Comparison of ENCODE assay signal across 16 cellular contexts in genomic region chr2:27073782-27074181, GRCh38. TPM values are rescaled to one million over a fixed set of nuclear protein-coding genes. Genes with fewer than 3 reads are reported as not detected.
DNase-seq lines count a peak whose midpoint lies in the region; ATAC-seq lines count a peak whose summit lies in the region.
"Had no signal": no experiment of that assay in that cellular context is flagged by ENCODE, and none has a peak within 500 bp of the region (broad histone marks: within the 10 kb centered on the region; RNA-seq: fewer than 3 reads in every experiment).

No MANE protein-coding gene starts in this region.

- H3K27me3 ChIP-seq in mucosa of rectum (ENCODE audit: control insufficient read depth in 2 of 2, insufficient read depth in 2 of 2, low read length in 2 of 2) (no peaks in the 10 kb centered on the region), thymus (ENCODE audit: control insufficient read depth, insufficient read depth) (no peaks in the 10 kb centered on the region)
- H3K27me3 ChIP-seq: brain microvascular endothelial cell had no signal

- no peak overlapping the region for H3K4me3 ChIP-seq in mucosa of rectum (ENCODE audit: low read length in 2 of 2)
- no peak overlapping the region for H3K4me3 ChIP-seq in thymus (ENCODE audit: low read length)
- H3K4me3 ChIP-seq: HAP-1 had no signal

- H3K9me3 Mint-ChIP-seq in activated T-cell treated with anti-CD3 and anti-CD28 coated beads, Interleukin-2, amount 50 U/mL, for 24 hours = no peaks in the 10 kb centered on the region
- H3K9me3 Mint-ChIP-seq in activated T-helper 2 cell treated with anti-CD3 and anti-CD28 coated beads, Interferon-gamma antibody, Interleukin-2, Interleukin-4, amounts not matched to agents 10 μg/mL and 5 μg/mL and 100 μg/mL, durations not matched to agents 14 hours and 24 hours and 36 hours = no peaks in the 10 kb centered on the region
- H3K9me3 Mint-ChIP-seq: IgD-negative memory B cell; stimulated activated naive CD8-positive, alpha-beta T cell treated with anti-CD3 and anti-CD28 coated beads, Interleukin-15, amount 100 ng/mL, for 72 hours had no signal

- intact Hi-C loops in activated T-helper 2 cell treated with anti-CD3 and anti-CD28 coated beads, Interferon-gamma antibody, Interleukin-2, Interleukin-4, amounts not matched to agents 10 μg/mL and 5 μg/mL and 100 μg/mL, durations not matched to agents 14 hours and 24 hours and 36 hours (cut with micrococcal nuclease) = no loop called here

- no peak for DNase-seq in activated T-cell treated with anti-CD3 and anti-CD28 coated beads, Interleukin-2, amount 50 U/mL, for 24 hours
- DNase-seq in activated T-cell treated with anti-CD3 and anti-CD28 coated beads for 4 hours (no peak), kidney glomerular epithelial cell (lab: John Stamatoyannopoulos, UW) (no peak), NCI-H526 (lab: John Stamatoyannopoulos, UW) (no peak)
- no peak for DNase-seq in activated T-helper 2 cell treated with anti-CD3 and anti-CD28 coated beads, Interferon-gamma antibody, Interleukin-2, Interleukin-4, amounts not matched to agents 10 μg/mL and 5 μg/mL and 100 μg/mL, durations not matched to agents 14 hours and 24 hours and 36 hours (ENCODE audit: low spot score)
- DNase-seq: brain microvascular endothelial cell; DND-41; NCI-H187; stimulated activated naive CD8-positive, alpha-beta T cell treated with anti-CD3 and anti-CD28 coated beads, Interleukin-15, amount 100 ng/mL, for 72 hours; T-helper 9 cell had no signal

- no peaks in the 10 kb centered on the region for H3K27me3 Mint-ChIP-seq in activated T-cell treated with anti-CD3 and anti-CD28 coated beads, Interleukin-2, amount 50 U/mL, for 24 hours
- no peaks in the 10 kb centered on the region for H3K27me3 Mint-ChIP-seq in activated T-helper 2 cell treated with anti-CD3 and anti-CD28 coated beads, Interferon-gamma antibody, Interleukin-2, Interleukin-4, amounts not matched to agents 10 μg/mL and 5 μg/mL and 100 μg/mL, durations not matched to agents 14 hours and 24 hours and 36 hours (ENCODE audit: low read depth)
- H3K27me3 Mint-ChIP-seq: IgD-negative memory B cell; stimulated activated naive CD8-positive, alpha-beta T cell treated with anti-CD3 and anti-CD28 coated beads, Interleukin-15, amount 100 ng/mL, for 72 hours had no signal

- peaks cover 63% of the 10 kb centered on the region for H3K4me1 Mint-ChIP-seq in activated T-cell treated with anti-CD3 and anti-CD28 coated beads, Interleukin-2, amount 50 U/mL, for 24 hours (ENCODE audit: low read depth)
- peaks cover 56% of the 10 kb centered on the region for H3K4me1 Mint-ChIP-seq in activated T-helper 2 cell treated with anti-CD3 and anti-CD28 coated beads, Interferon-gamma antibody, Interleukin-2, Interleukin-4, amounts not matched to agents 10 μg/mL and 5 μg/mL and 100 μg/mL, durations not matched to agents 14 hours and 24 hours and 36 hours (ENCODE audit: low read depth)

- H3K36me3 Mint-ChIP-seq in activated T-cell treated with anti-CD3 and anti-CD28 coated beads, Interleukin-2, amount 50 U/mL, for 24 hours (ENCODE audit: low read depth) = peaks cover 25% of the 10 kb centered on the region
- peaks cover 21% of the 10 kb centered on the region for H3K36me3 Mint-ChIP-seq in activated T-helper 2 cell treated with anti-CD3 and anti-CD28 coated beads, Interferon-gamma antibody, Interleukin-2, Interleukin-4, amounts not matched to agents 10 μg/mL and 5 μg/mL and 100 μg/mL, durations not matched to agents 14 hours and 24 hours and 36 hours (ENCODE audit: low read depth)
- H3K36me3 Mint-ChIP-seq: IgD-negative memory B cell had no signal

- no peak for ATAC-seq in GM21390 (IDR thresholded peaks at IDR 0.05; ENCODE audit: unreplicated experiment)
- ATAC-seq: stimulated activated naive CD8-positive, alpha-beta T cell treated with anti-CD3 and anti-CD28 coated beads, Interleukin-15, amount 100 ng/mL, for 72 hours had no signal

- H3K36me3 ChIP-seq in mucosa of rectum (ENCODE audit: control insufficient read depth in 2 of 2, insufficient read depth in 2 of 2, low read length in 2 of 2) (peaks cover 4 to 6% of the 10 kb centered on the region in 2 donors), thymus (ENCODE audit: control insufficient read depth, insufficient read depth) (peaks cover 8% of the 10 kb centered on the region)

- H3K27ac Mint-ChIP-seq in activated T-cell treated with anti-CD3 and anti-CD28 coated beads, Interleukin-2, amount 50 U/mL, for 24 hours = peak overlapping the region; percentile 15
- peak overlapping the region; percentile 27 for H3K27ac Mint-ChIP-seq in activated T-helper 2 cell treated with anti-CD3 and anti-CD28 coated beads, Interferon-gamma antibody, Interleukin-2, Interleukin-4, amounts not matched to agents 10 μg/mL and 5 μg/mL and 100 μg/mL, durations not matched to agents 14 hours and 24 hours and 36 hours

- H3K4me3 Mint-ChIP-seq in activated T-cell treated with anti-CD3 and anti-CD28 coated beads, Interleukin-2, amount 50 U/mL, for 24 hours = no peak overlapping the region
- no peak overlapping the region for H3K4me3 Mint-ChIP-seq in activated T-helper 2 cell treated with anti-CD3 and anti-CD28 coated beads, Interferon-gamma antibody, Interleukin-2, Interleukin-4, amounts not matched to agents 10 μg/mL and 5 μg/mL and 100 μg/mL, durations not matched to agents 14 hours and 24 hours and 36 hours (ENCODE audit: low read depth)

- H3K27ac ChIP-seq in mucosa of rectum (ENCODE audit: low read depth in 2 of 2, low read length in 2 of 2) = peak overlapping the region; percentile 24 to 95
- H3K27ac ChIP-seq in thymus (ENCODE audit: low read depth) = peak overlapping the region; percentile 15
- H3K27ac ChIP-seq: brain microvascular endothelial cell, epithelial cell of prostate had no signal

- WGBS in thymus = 85% methylated on average over 2 of the region's 2 CpGs

- no peak overlapping the region for H3K9ac ChIP-seq in mucosa of rectum (ENCODE audit: low read depth in 1 of 2, low read length in 2 of 2)

- H3K4me1 ChIP-seq in mucosa of rectum (ENCODE audit: control insufficient read depth in 2 of 2, insufficient read depth in 2 of 2, low read length in 2 of 2) (peaks cover 22 to 28% of the 10 kb centered on the region in 2 donors), thymus (ENCODE audit: control insufficient read depth, insufficient read depth, low read length) (peaks cover 22% of the 10 kb centered on the region)

- no peaks in the 10 kb centered on the region for H3K9me3 ChIP-seq in mucosa of rectum (ENCODE audit: control insufficient read depth in 2 of 2, low read length in 2 of 2)
- no peaks in the 10 kb centered on the region for H3K9me3 ChIP-seq in thymus (ENCODE audit: control insufficient read depth)
- H3K9me3 ChIP-seq: HAP-1 had no signal

RNA-seq across cellular contexts. Expression of gene OST4, which starts 2.3 kb away (rescaled TPM):
- total RNA-seq in activated T-helper 2 cell treated with anti-CD3 and anti-CD28 coated beads, Interferon-gamma antibody, Interleukin-2, Interleukin-4, amounts not matched to agents 10 μg/mL and 5 μg/mL and 100 μg/mL, durations not matched to agents 14 hours and 24 hours and 36 hours = 330 and 341 TPM in 2 replicates
- 516 TPM for polyA plus RNA-seq in thymus

RNA-seq across cellular contexts. Expression of gene EMILIN1, which starts 4.6 kb away (rescaled TPM):
- total RNA-seq in activated T-helper 2 cell treated with anti-CD3 and anti-CD28 coated beads, Interferon-gamma antibody, Interleukin-2, Interleukin-4, amounts not matched to agents 10 μg/mL and 5 μg/mL and 100 μg/mL, durations not matched to agents 14 hours and 24 hours and 36 hours = 0.87 and 0.94 TPM in 2 replicates
- 8.9 TPM for polyA plus RNA-seq in thymus

RNA-seq across cellular contexts. Expression of gene KHK, which starts 12.8 kb away (rescaled TPM):
- total RNA-seq in activated T-helper 2 cell treated with anti-CD3 and anti-CD28 coated beads, Interferon-gamma antibody, Interleukin-2, Interleukin-4, amounts not matched to agents 10 μg/mL and 5 μg/mL and 100 μg/mL, durations not matched to agents 14 hours and 24 hours and 36 hours = 12.3 and 13.4 TPM in 2 replicates
- polyA plus RNA-seq in thymus = 2.5 TPM

RNA-seq across cellular contexts. Expression of gene AGBL5, which starts 22.3 kb away (rescaled TPM):
- total RNA-seq in activated T-helper 2 cell treated with anti-CD3 and anti-CD28 coated beads, Interferon-gamma antibody, Interleukin-2, Interleukin-4, amounts not matched to agents 10 μg/mL and 5 μg/mL and 100 μg/mL, durations not matched to agents 14 hours and 24 hours and 36 hours = 12.5 and 13.8 TPM in 2 replicates
- polyA plus RNA-seq in thymus = 11.0 TPM

RNA-seq across cellular contexts. Expression of gene TMEM214, which starts 41.0 kb away (rescaled TPM):
- 96.3 and 102 TPM in 2 replicates for total RNA-seq in activated T-helper 2 cell treated with anti-CD3 and anti-CD28 coated beads, Interferon-gamma antibody, Interleukin-2, Interleukin-4, amounts not matched to agents 10 μg/mL and 5 μg/mL and 100 μg/mL, durations not matched to agents 14 hours and 24 hours and 36 hours
- polyA plus RNA-seq in thymus = 30.3 TPM
